ENCODE assay signal across 22 cellular contexts in the genomic region with DNA sequence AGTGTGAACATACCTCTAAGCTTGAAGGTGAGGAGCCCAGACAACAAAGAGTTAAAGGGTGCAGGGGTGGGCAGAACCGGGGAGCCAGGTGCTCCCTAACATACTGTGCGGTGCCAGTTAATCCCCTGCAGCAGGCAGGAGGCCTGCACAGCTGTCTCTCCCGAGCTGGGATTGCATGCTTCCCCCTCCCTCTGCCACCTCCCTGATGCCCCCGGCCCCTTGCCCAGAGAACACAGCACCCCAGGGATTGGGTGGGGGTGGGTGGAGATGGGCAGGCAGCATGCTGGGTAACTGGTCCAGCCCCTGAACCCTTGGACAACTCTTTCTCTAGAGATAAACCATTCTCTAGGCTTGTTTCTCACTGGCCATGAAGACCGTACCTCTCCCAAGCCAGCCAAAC.
"Had no signal": no experiment of that assay in that cellular context is flagged by ENCODE, and none has a peak within 500 bp of the region (broad histone marks: within the 10 kb centered on the region; RNA-seq: fewer than 3 reads in every experiment).

No MANE protein-coding gene starts in this region.

- H3K4me3 Mint-ChIP-seq: activated T-cell treated with anti-CD3 and anti-CD28 coated beads, Interleukin-2, amount 50 U/mL, for 24 hours; activated T-helper 17 cell treated with anti-CD3 and anti-CD28 coated beads, Interleukin-2, amount 50 U/mL, for 72 hours; brain; natural killer cell; type B pancreatic cell had no signal

- DNase-seq: activated CD4-positive, alpha-beta T cell treated with anti-CD3 and anti-CD28 coated beads, Interleukin-2, amount 50 U/mL, for 1 hour; activated CD4-positive, CD25-positive, alpha-beta regulatory T cell treated with anti-CD3 and anti-CD28 coated beads, Interleukin-2, amount 50 U/mL, for 72 hours; activated CD8-positive, alpha-beta memory T cell treated with anti-CD3 and anti-CD28 coated beads for 24 hours; activated CD8-positive, alpha-beta memory T cell treated with anti-CD3 and anti-CD28 coated beads, Interleukin-2, amount 50 U/mL, for 4 hours; activated T-cell treated with anti-CD3 and anti-CD28 coated beads, Interleukin-2, amount 50 U/mL, for 24 hours; aorta; effector CD4-positive, alpha-beta T cell; foreskin keratinocyte; kidney; lower lobe of right lung; natural killer cell; ovary; stimulated activated CD4-positive, alpha-beta T cell treated with anti-CD3 and anti-CD28 coated beads, Interleukin-4, amount 100 ng/mL, for 24 hours; stimulated activated naive CD4-positive, alpha-beta T cell treated with Interleukin-2 at 50 U/mL for 16 hours had no signal

- H3K4me1 ChIP-seq: foreskin keratinocyte, lower lobe of right lung, prostate gland, vagina had no signal

- H3K9me3 ChIP-seq: ovary, prostate gland, vagina had no signal

- H3K36me3 ChIP-seq: lower lobe of right lung, ovary, prostate gland, thoracic aorta, vagina had no signal

- H3K36me3 Mint-ChIP-seq: natural killer cell, type B pancreatic cell had no signal

- H3K27me3 ChIP-seq: ovary, vagina had no signal

- H3K27ac ChIP-seq: foreskin keratinocyte, lower lobe of right lung, ovary, prostate gland, thoracic aorta, vagina, VCaP had no signal

- H3K27ac Mint-ChIP-seq: activated naive CD4-positive, alpha-beta T cell treated with anti-CD3 and anti-CD28 coated beads, Interleukin-2, amount 50 U/mL, for 72 hours; activated T-cell treated with anti-CD3 and anti-CD28 coated beads, Interleukin-2, amount 50 U/mL, for 24 hours; activated T-helper 17 cell treated with anti-CD3 and anti-CD28 coated beads, Interleukin-2, amount 50 U/mL, for 72 hours; natural killer cell; type B pancreatic cell had no signal

- H3K4me3 ChIP-seq: lower lobe of right lung, ovary, prostate gland, thoracic aorta, vagina had no signal

- H3K4me1 Mint-ChIP-seq: activated T-helper 17 cell treated with anti-CD3 and anti-CD28 coated beads, Interleukin-2, amount 50 U/mL, for 72 hours; natural killer cell had no signal
